Comparison of ENCODE assay signal across 8 cellular contexts in genomic region chr9:70258692-70259511, GRCh38. TPM values are rescaled to one million over a fixed set of nuclear protein-coding genes. Genes with fewer than 3 reads are reported as not detected.
DNase-seq lines count a peak whose midpoint lies in the region; ATAC-seq and TF ChIP-seq lines count a peak whose summit lies in the region.

Gene SMC5, plus strand, starts transcription at chr9:70258978. Its CDS starts 101 bp downstream, at chr9:70259079.

- H3K4me3 Mint-ChIP-seq in CD14-positive monocyte = peak within 1 kb of the TSS; percentile 92 to 94

- H3K36me3 Mint-ChIP-seq in CD14-positive monocyte = peaks cover 20 to 28% of the 10 kb centered on the region in 2 donors

- ATAC-seq in GM19397 (IDR thresholded peaks at IDR 0.05; ENCODE audit: unreplicated experiment) (peak; percentile 88), HG03565 (IDR thresholded peaks at IDR 0.05; ENCODE audit: unreplicated experiment) (peak; percentile 70), left lobe of liver (peak; percentile 87)

- peaks cover 53% of the 10 kb centered on the region for H3K4me1 Mint-ChIP-seq in CD14-positive monocyte

- H3K9me3 Mint-ChIP-seq in CD14-positive monocyte = peaks cover 0 to 3% (median 0%) of the 10 kb centered on the region in 7 donors

- intact Hi-C loops in CD14-positive monocyte (cut with micrococcal nuclease) = loop anchor here in 1 of 2 donors (10.0 kb wide), 1 partner anchor 346 kb away; no protein-coding TSS in a partner anchor

- H3K27ac Mint-ChIP-seq in CD14-positive monocyte = peak within 1 kb of the TSS; percentile 86 to 98 (median 94)

- no peak for TF ChIP-seq CTCF in CD14-positive monocyte (IDR thresholded peaks at IDR 0.05)

- DNase-seq in CD14-positive monocyte (ENCODE audit: low spot score) = peak; percentile 87
- peak; percentile 82 for DNase-seq in NCI-H748 treated with DMSO at 0.1 percent for 48 hours (lab: John Stamatoyannopoulos, UW)
- peak; percentile 75 to 81 for DNase-seq in activated CD4-positive, alpha-beta T cell treated with anti-CD3 and anti-CD28 coated beads, Interleukin-2, amount 50 U/mL, for 24 hours (ENCODE audit: low read depth in 1 of 2, low spot score in 1 of 2)
- DNase-seq in dedifferentiated amniotic fluid mesenchymal stem cell (ENCODE audit: extremely low spot score) = peak; percentile 89
- peak; percentile 94 for DNase-seq in left lobe of liver (ENCODE audit: low spot score)
- DNase-seq in stimulated activated CD4-positive, alpha-beta T cell treated with anti-CD3 and anti-CD28 coated beads, Interleukin-2, amount 100 ng/mL, for 24 hours = peak; percentile 86 to 88

- peaks cover 0 to 3% (median 0%) of the 10 kb centered on the region in 3 donors for H3K27me3 Mint-ChIP-seq in CD14-positive monocyte (ENCODE audit: low read depth in 3 of 3)

RNA-seq across cellular contexts. Expression of gene SMC5, which starts in this region (rescaled TPM):
- polyA plus RNA-seq in CD14-positive monocyte = 1 to 10 TPM; 4.9 to 5.1 TPM
- total RNA-seq in left lobe of liver = 10.7 TPM

Comparison
In these comparisons a context has a peak if more than half of its experiments do, and no peak if none do; other contexts are left out.
1. Peak in every context shown above with its lines: DNase-seq and ATAC-seq.